In the genomic region with DNA sequence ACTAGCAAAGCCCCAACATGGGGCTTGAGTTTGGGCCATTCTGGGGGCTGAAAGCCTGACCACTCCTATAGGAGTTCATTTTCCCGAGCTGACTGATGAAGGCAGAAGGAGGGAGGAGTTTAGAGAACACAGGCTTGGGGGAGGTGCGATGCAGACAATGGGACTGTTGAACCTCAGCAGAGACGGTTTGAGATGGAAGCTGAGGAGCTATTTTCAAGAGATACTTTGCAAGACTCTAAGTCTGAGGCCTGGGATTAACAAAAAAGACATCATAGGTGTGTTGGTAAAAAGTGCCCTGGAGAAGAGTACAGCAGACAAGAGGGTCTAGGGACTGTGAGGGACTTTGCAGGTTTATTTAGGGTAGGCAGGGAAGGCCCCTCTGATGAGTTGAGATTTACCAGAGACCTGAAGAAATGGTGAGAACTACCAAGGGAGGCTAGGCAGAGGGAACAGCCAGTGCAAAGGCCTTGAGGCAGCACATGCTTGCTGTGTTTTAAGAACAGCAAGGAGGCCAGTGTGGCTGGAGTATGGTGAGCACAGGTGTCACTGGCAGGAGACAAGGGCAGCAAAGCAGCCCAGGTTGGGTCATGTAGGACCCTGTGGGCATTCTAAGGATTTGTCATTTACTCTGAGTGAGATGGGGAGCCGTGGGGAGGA, we compare ENCODE assay signal across 8 cellular contexts. TPM values are rescaled to one million over a fixed set of nuclear protein-coding genes. Genes with fewer than 3 reads are reported as not detected.
DNase-seq lines count a peak whose midpoint lies in the region; ATAC-seq and TF ChIP-seq lines count a peak whose summit lies in the region.

No MANE protein-coding gene starts in this region.

- H3K4me1 Mint-ChIP-seq in CD4-positive, CD25-positive, alpha-beta regulatory T cell, result peaks cover 10 to 69% (median 40%) of the 10 kb centered on the region in 4 donors
- peaks cover 19% of the 10 kb centered on the region for H3K4me1 Mint-ChIP-seq in activated T-helper 17 cell treated with anti-CD3 and anti-CD28 coated beads, Interleukin-2, amount 50 U/mL, for 72 hours

- peak overlapping the region in 1 of 2 experiments; percentile 33 for H3K4ac ChIP-seq in mesenchymal stem cell (ENCODE audit: low read depth in 1 of 2, low read length in 2 of 2)

- peak overlapping the region; percentile 1 for H4K91ac ChIP-seq in mesenchymal stem cell (ENCODE audit: low read length)

- in situ Hi-C loops in KBM-7 (cut with MboI; ENCODE audit: low pct_unique_long_range_greater_than_20kb, low sequenced_read_pairs), result no loop called here

- peak overlapping the region in 1 of 2 experiments; percentile 51 for H2BK12ac ChIP-seq in mesenchymal stem cell (ENCODE audit: low read length in 2 of 2)

- TF ChIP-seq CTCF in gastroesophageal sphincter (IDR thresholded peaks at IDR 0.05), result no peak

- H4K8ac ChIP-seq in mesenchymal stem cell (ENCODE audit: low read length), result peak overlapping the region; percentile 52

- H3K4me1 ChIP-seq in CD4-positive, CD25-positive, alpha-beta regulatory T cell (ENCODE audit: control insufficient read depth, insufficient read depth, low read length, poor library complexity, severe bottlenecking), result peaks cover 30% of the 10 kb centered on the region
- H3K4me1 ChIP-seq in mesenchymal stem cell (ENCODE audit: control insufficient read depth, insufficient read depth, low read depth, low read length), result peaks cover 20% of the 10 kb centered on the region
- peaks cover 0 to 14% (median 4%) of the 10 kb centered on the region in 3 donors for H3K4me1 ChIP-seq in gastroesophageal sphincter

- WGBS in mesenchymal stem cell, result 43% methylated on average over 4 of the region's 4 CpGs
- WGBS in gastroesophageal sphincter (ENCODE audit: low coverage in 1 of 2), 2 donors, result 44 to 63% methylated on average over 4 of the region's 4 CpGs

- H3K27me3 Mint-ChIP-seq in CD4-positive, CD25-positive, alpha-beta regulatory T cell, result peaks cover 4% of the 10 kb centered on the region
- no peaks in the 10 kb centered on the region for H3K27me3 Mint-ChIP-seq in activated T-helper 17 cell treated with anti-CD3 and anti-CD28 coated beads, Interleukin-2, amount 50 U/mL, for 72 hours

- H3K4me3 ChIP-seq in CD4-positive, CD25-positive, alpha-beta regulatory T cell (ENCODE audit: low read depth, low read length), result no peak overlapping the region
- no peak overlapping the region for H3K4me3 ChIP-seq in mesenchymal stem cell (ENCODE audit: insufficient read depth in 1 of 2, low read depth in 1 of 2, low read length in 2 of 2)
- H3K4me3 ChIP-seq in gastroesophageal sphincter, result no peak overlapping the region

- H3K9me3 ChIP-seq in CD4-positive, CD25-positive, alpha-beta regulatory T cell (ENCODE audit: control insufficient read depth in 2 of 2, low read length in 2 of 2), result no peaks in the 10 kb centered on the region
- H3K9me3 ChIP-seq in mesenchymal stem cell (ENCODE audit: control insufficient read depth, low read length), result no peaks in the 10 kb centered on the region
- H3K9me3 ChIP-seq in gastroesophageal sphincter, result no peaks in the 10 kb centered on the region

- H2AFZ ChIP-seq in mesenchymal stem cell (ENCODE audit: low read depth, low read length), result peak overlapping the region; percentile 19

- H3K9ac ChIP-seq in mesenchymal stem cell (ENCODE audit: low read length), result no peak overlapping the region

- H3K4me2 ChIP-seq in mesenchymal stem cell (ENCODE audit: low read length, poor library complexity, severe bottlenecking), result no peak overlapping the region

- peak overlapping the region in 1 of 4 donors; percentile 72 for H3K4me3 Mint-ChIP-seq in CD4-positive, CD25-positive, alpha-beta regulatory T cell
- H3K4me3 Mint-ChIP-seq in activated T-helper 17 cell treated with anti-CD3 and anti-CD28 coated beads, Interleukin-2, amount 50 U/mL, for 72 hours, result no peak overlapping the region

- TF ChIP-seq POLR2A in gastroesophageal sphincter (IDR thresholded peaks at IDR 0.05), result no peak

- peak overlapping the region in 1 of 2 experiments; percentile 67 for H3K18ac ChIP-seq in mesenchymal stem cell (ENCODE audit: low read depth in 1 of 2, low read length in 2 of 2)

- peaks cover 2% of the 10 kb centered on the region for H3K79me1 ChIP-seq in mesenchymal stem cell (replicated peaks; ENCODE audit: low read length, poor library complexity, severe bottlenecking)

- TF ChIP-seq EP300 in gastroesophageal sphincter (IDR thresholded peaks at IDR 0.05), result no peak

- no peak for ATAC-seq in CD4-positive, CD25-positive, alpha-beta regulatory T cell (ENCODE audit: low read depth in 2 of 2)
- no peak for ATAC-seq in activated T-helper 17 cell treated with anti-CD3 and anti-CD28 coated beads, Interleukin-2, amount 50 U/mL, for 72 hours (replicated peaks)
- ATAC-seq in gastroesophageal sphincter, result no peak

- no peaks in the 10 kb centered on the region for H3K9me3 Mint-ChIP-seq in CD4-positive, CD25-positive, alpha-beta regulatory T cell
- no peaks in the 10 kb centered on the region for H3K9me3 Mint-ChIP-seq in activated T-helper 17 cell treated with anti-CD3 and anti-CD28 coated beads, Interleukin-2, amount 50 U/mL, for 72 hours

- H3K36me3 Mint-ChIP-seq in CD4-positive, CD25-positive, alpha-beta regulatory T cell, result peaks cover 3% of the 10 kb centered on the region
- peaks cover 4% of the 10 kb centered on the region for H3K36me3 Mint-ChIP-seq in activated T-helper 17 cell treated with anti-CD3 and anti-CD28 coated beads, Interleukin-2, amount 50 U/mL, for 72 hours (ENCODE audit: low read depth)

- no peak overlapping the region for H2AK5ac ChIP-seq in mesenchymal stem cell (ENCODE audit: low read length, severe bottlenecking)

- no peak for DNase-seq in CD4-positive, CD25-positive, alpha-beta regulatory T cell
- DNase-seq in KBM-7 (peak; percentile 60), mesenchymal stem cell (no peak), NCI-H446 treated with DMSO at 0.1 percent for 48 hours (lab: John Stamatoyannopoulos, UW) (no peak), mucosa of gallbladder (ENCODE audit: low spot score) (no peak), NCI-H2081 treated with DMSO at 0.1 percent for 48 hours (lab: John Stamatoyannopoulos, UW) (no peak)

- H3K36me3 ChIP-seq in CD4-positive, CD25-positive, alpha-beta regulatory T cell (ENCODE audit: control insufficient read depth, insufficient read depth, low read length), result no peaks in the 10 kb centered on the region
- H3K36me3 ChIP-seq in mesenchymal stem cell (ENCODE audit: control insufficient read depth in 1 of 2, insufficient read depth in 2 of 2, low read depth in 1 of 2, low read length in 2 of 2), result no peaks in the 10 kb centered on the region
- no peaks in the 10 kb centered on the region for H3K36me3 ChIP-seq in gastroesophageal sphincter

- no peak overlapping the region for H3K23ac ChIP-seq in mesenchymal stem cell (ENCODE audit: low read length in 2 of 2)

- H2BK120ac ChIP-seq in mesenchymal stem cell (ENCODE audit: low read depth, low read length), result no peak overlapping the region

- H3K27me3 ChIP-seq in CD4-positive, CD25-positive, alpha-beta regulatory T cell (ENCODE audit: control insufficient read depth, insufficient read depth, low read length), result no peaks in the 10 kb centered on the region
- H3K27me3 ChIP-seq in mesenchymal stem cell (ENCODE audit: control insufficient read depth in 1 of 2, insufficient read depth in 1 of 2, low read length in 2 of 2) (no peaks in the 10 kb centered on the region), gastroesophageal sphincter (no peaks in the 10 kb centered on the region)

- peak overlapping the region in 1 of 2 experiments; percentile 51 for H3K14ac ChIP-seq in mesenchymal stem cell (ENCODE audit: low read length in 2 of 2)

- H3K27ac Mint-ChIP-seq in CD4-positive, CD25-positive, alpha-beta regulatory T cell, result peak overlapping the region in 2 of 3 donors; percentile 65 to 72
- peak overlapping the region; percentile 18 for H3K27ac Mint-ChIP-seq in activated T-helper 17 cell treated with anti-CD3 and anti-CD28 coated beads, Interleukin-2, amount 50 U/mL, for 72 hours

- H3K27ac ChIP-seq in CD4-positive, CD25-positive, alpha-beta regulatory T cell (ENCODE audit: insufficient read depth, low read length, poor library complexity, severe bottlenecking), result peak overlapping the region; percentile 15
- H3K27ac ChIP-seq in mesenchymal stem cell (ENCODE audit: low read length, poor library complexity, severe bottlenecking) (no peak overlapping the region), gastroesophageal sphincter (peak overlapping the region in 1 of 4 donors; percentile 24)

- no peak overlapping the region for H2BK15ac ChIP-seq in mesenchymal stem cell (ENCODE audit: low read depth, poor library complexity, severe bottlenecking)

- no peak overlapping the region for H2BK5ac ChIP-seq in mesenchymal stem cell (ENCODE audit: low read depth, low read length, poor library complexity, severe bottlenecking)

RNA-seq across cellular contexts. Expression of a gene that starts 31.6 kb away (rescaled TPM):
- total RNA-seq in CD4-positive, CD25-positive, alpha-beta regulatory T cell, result 330 TPM
- 100 to 1,000 TPM; 131 to 188 (median 173) TPM for polyA plus RNA-seq in CD4-positive, CD25-positive, alpha-beta regulatory T cell
- total RNA-seq in activated T-helper 17 cell treated with anti-CD3 and anti-CD28 coated beads, Interleukin-2, amount 50 U/mL, for 72 hours, result 100 to 1,000 TPM; 385 to 468 TPM
- polyA plus RNA-seq in mesenchymal stem cell (2013, experiment 1 of 2), result 232 TPM
- 289 TPM for polyA plus RNA-seq in mesenchymal stem cell (2013, experiment 2 of 2)
- 100 to 1,000 TPM; 117 to 222 (median 167) TPM for total RNA-seq in gastroesophageal sphincter
- 358 TPM for total RNA-seq in mucosa of gallbladder
